In genomic region chr17:77096570-77097214, GRCh38 we compare ENCODE assay signal across 1 cellular context.
TF ChIP-seq lines count a peak whose summit lies in the region.

No MANE protein-coding gene starts in this region.

TF ChIP-seq in HepG2, 621 proteins besides CTCF, POLR2A, EP300 and RAD21 (continued from another document):
- TF ChIP-seq ZNF639 (CRISPR knock-in tag; conservative IDR thresholded peaks at IDR 0.05) (no peak), ATF7-NPFF (CRISPR knock-in tag; IDR thresholded peaks at IDR 0.05; ENCODE audit: low read depth) (no peak), TGIF2 (CRISPR knock-in tag; IDR thresholded peaks at IDR 0.05) (no peak), MNT (IDR thresholded peaks at IDR 0.05) (no peak), MBD4 (IDR thresholded peaks at IDR 0.05; ENCODE audit: borderline replicate concordance, low read length) (0 out of 2 replicates have a peak, but pooled peaks have one; percentile 48), ZBTB2 (CRISPR knock-in tag; IDR thresholded peaks at IDR 0.05; ENCODE audit: low read depth) (no peak), ZBTB7A (CRISPR knock-in tag; IDR thresholded peaks at IDR 0.05) (no peak), ZNF333 (CRISPR knock-in tag; IDR thresholded peaks at IDR 0.05; ENCODE audit: borderline replicate concordance) (no peak), HNRNPK (IDR thresholded peaks at IDR 0.05; ENCODE audit: low read depth, low read length, poor library complexity, severe bottlenecking) (no peak), KLF16 (CRISPR knock-in tag; IDR thresholded peaks at IDR 0.05) (peak in 1 of 2 experiments; percentile 46; a peak in 1 of 4 replicates), ATF4 (CRISPR knock-in tag; IDR thresholded peaks at IDR 0.05) (peak in 1 of 2 experiments; percentile 62; a peak in 1 of 4 replicates)
